Comparison of ENCODE assay signal across 7 cellular contexts in genomic region chr9:122347348-122348287, GRCh38. TPM values are rescaled to one million over a fixed set of nuclear protein-coding genes. Genes with fewer than 3 reads are reported as not detected.
A peak's percentile ranks its signal among the peaks of the same experiment; 100 is the strongest.
DNase-seq lines count a peak whose midpoint lies in the region; ATAC-seq and TF ChIP-seq lines count a peak whose summit lies in the region.

No MANE protein-coding gene starts in this region.

- H3K9ac ChIP-seq in HCT116 (ENCODE audit: low read length) (peak overlapping the region; percentile 62), SK-N-SH (no peak overlapping the region)

- no peak overlapping the region for H3K27ac Mint-ChIP-seq in nephron progenitor cell

- peak overlapping the region; percentile 44 to 70 for H3K4me3 ChIP-seq in HCT116 (replicated peaks in 1 of 2; ENCODE audit: low read depth in 1 of 2, low read length in 2 of 2)
- peak overlapping the region in 1 of 2 experiments; percentile 44; a peak in 2 of 4 replicates for H3K4me3 ChIP-seq in SK-N-SH (ENCODE audit: low read depth in 2 of 2, low read length in 1 of 2)

- CTCF ChIA-PET in HCT116 (lab: Charles Lee) (interaction anchor here (1.0 to 5.5 kb wide), 4 partner anchors 222 to 249 kb away, joined by 3 to 229 read pairs (median 15); no protein-coding TSS in a partner anchor), SK-N-SH (lab: Yijun Ruan, JAX) (interaction anchor here (0.9 to 21.3 kb wide), 5 partner anchors 17 to 801 kb away, joined by 3 to 528 read pairs (median 3); partner anchors contain the start of gene TTLL11)

- no peaks in the 10 kb centered on the region for H3K36me3 Mint-ChIP-seq in nephron progenitor cell (ENCODE audit: low read depth)

- intact Hi-C loops in HCT116 (cut with micrococcal nuclease): no loop called here

- H3K36me3 ChIP-seq in HCT116 (ENCODE audit: control insufficient read depth in 1 of 2, insufficient read depth in 2 of 2, low read length in 2 of 2) (no peaks in the 10 kb centered on the region), SK-N-SH (replicated peaks in 1 of 2; ENCODE audit: control insufficient read depth in 1 of 2, insufficient read depth in 2 of 2, low read length in 1 of 2) (no peaks in the 10 kb centered on the region)

- H3K27me3 ChIP-seq in HCT116 (ENCODE audit: insufficient read depth, low read length) (no peaks in the 10 kb centered on the region), SK-N-SH (ENCODE audit: insufficient read depth) (no peaks in the 10 kb centered on the region)

- H3K27ac ChIP-seq in HCT116 (ENCODE audit: low read depth, low read length) (no peak overlapping the region; the same call in 1 of the 2 replicates), SK-N-SH (ENCODE audit: low read depth in 2 of 2, low read length in 1 of 2) (no peak overlapping the region)

- H3K4me1 Mint-ChIP-seq in nephron progenitor cell: peaks cover 15% of the 10 kb centered on the region

- 68% methylated on average over 16 of the region's 16 CpGs for WGBS in SK-N-SH (ENCODE audit: low lambda C conversion rate)

- no peak for TF ChIP-seq EP300 in SK-N-SH (IDR thresholded peaks at IDR 0.05; ENCODE audit: borderline replicate concordance in 1 of 2, low read depth in 1 of 2, low read length in 1 of 2)

- ATAC-seq in HCT116 (peak; percentile 65), GM21529 (IDR thresholded peaks at IDR 0.05; ENCODE audit: unreplicated experiment) (no peak)

- no peak for TF ChIP-seq POLR2A in HCT116 (IDR thresholded peaks at IDR 0.05; ENCODE audit: borderline replicate concordance, extremely low read depth, insufficient read depth, insufficient read length)

- TF ChIP-seq RAD21 in HCT116 (IDR thresholded peaks at IDR 0.05; ENCODE audit: low read depth) (0 out of 2 replicates have a peak, but pooled peaks have one; percentile 4), SK-N-SH (IDR thresholded peaks at IDR 0.05; ENCODE audit: low read length) (no peak)

- no peaks in the 10 kb centered on the region for H3F3A ChIP-seq in SK-N-SH (replicated peaks; ENCODE audit: insufficient read depth)

- peaks cover 76% of the 10 kb centered on the region for H3K27me3 Mint-ChIP-seq in nephron progenitor cell (ENCODE audit: low read depth, poor library complexity)

- TF ChIP-seq CTCF in HCT116 (IDR thresholded peaks at IDR 0.05 in 2 of 3, conservative IDR thresholded peaks at IDR 0.05 in 1 of 3; ENCODE audit: borderline replicate concordance in 1 of 3, insufficient read depth in 1 of 3, low read depth in 2 of 3, low read length in 2 of 3): 0 out of 6 replicates have a peak, but pooled peaks of 2 of the 3 experiments have one; percentile 9 to 10
- TF ChIP-seq CTCF in SK-N-SH (IDR thresholded peaks at IDR 0.05): no peak
- TF ChIP-seq CTCF in nephron progenitor cell (IDR thresholded peaks at IDR 0.05): no peak

- no TSS peak for BruUV-seq in HCT116 (replicated peaks; lab: Mats Ljungman, UMichigan)

- no peaks in the 10 kb centered on the region for H3K9me3 ChIP-seq in HCT116 (ENCODE audit: control insufficient read depth in 1 of 2, insufficient read depth in 1 of 2, low read depth in 1 of 2, low read length in 2 of 2)
- no peaks in the 10 kb centered on the region for H3K9me3 ChIP-seq in SK-N-SH

- H3K9me2 ChIP-seq in HCT116 (ENCODE audit: insufficient read depth) (no peaks in the 10 kb centered on the region), SK-N-SH (no peaks in the 10 kb centered on the region)

- POLR2A ChIA-PET in HCT116 (lab: Charles Lee): no interaction called here
- POLR2A ChIA-PET in SK-N-SH (lab: Yijun Ruan, JAX): no interaction called here

- H2AFZ ChIP-seq in HCT116 (ENCODE audit: low read depth, low read length, poor library complexity, severe bottlenecking) (peak overlapping the region; percentile 96), SK-N-SH (ENCODE audit: low read depth) (peak overlapping the region; percentile 94)

- H3K4me1 ChIP-seq in HCT116 (ENCODE audit: control insufficient read depth in 1 of 2, insufficient read depth in 2 of 2, low read length in 2 of 2) (peaks cover 3 to 13% of the 10 kb centered on the region in 2 experiments; a peak in 3 of 4 replicates), SK-N-SH (ENCODE audit: control insufficient read depth in 1 of 2, insufficient read depth in 2 of 2, low read depth in 1 of 2, low read length in 1 of 2) (peaks cover 0 to 6% of the 10 kb centered on the region in 2 experiments; a peak in 1 of 4 replicates)

- H4K20me1 ChIP-seq in HCT116 (ENCODE audit: insufficient read depth) (no peaks in the 10 kb centered on the region), SK-N-SH (ENCODE audit: insufficient read depth) (no peaks in the 10 kb centered on the region)

- RAD21 ChIA-PET in HCT116 (lab: Charles Lee; ENCODE audit: low non-redundant PET in 1 of 2, low total read pairs in 2 of 2, uncharacterized antibody in 2 of 2, unreplicated experiment in 2 of 2): interaction anchor here (0.8 to 1.0 kb wide), 3 partner anchors 223 to 252 kb away, joined by 3 to 4 read pairs (median 3); no protein-coding TSS in a partner anchor

- no peak for DNase-seq in HCT116 (ENCODE audit: low read depth, low spot score)
- DNase-seq in SK-N-SH: no peak
- DNase-seq in epidermal melanocyte (ENCODE audit: insufficient read length, low spot score): peak; percentile 48
- DNase-seq in nephron progenitor cell: no peak
- DNase-seq in kidney glomerular epithelial cell (lab: John Stamatoyannopoulos, UW): no peak
- no peak for DNase-seq in CD1c-positive myeloid dendritic cell (ENCODE audit: extremely low spot score)

- peak overlapping the region; percentile 82 for H3K4me3 Mint-ChIP-seq in nephron progenitor cell

- H3K4me2 ChIP-seq in HCT116 (ENCODE audit: low read length) (peak overlapping the region; percentile 99), SK-N-SH (peak overlapping the region; percentile 30; the same call in 1 of the 2 replicates)

- H3K79me2 ChIP-seq in HCT116 (ENCODE audit: insufficient read depth, low read length): no peaks in the 10 kb centered on the region
- no peaks in the 10 kb centered on the region for H3K79me2 ChIP-seq in SK-N-SH (ENCODE audit: insufficient read depth)

- H3K9me3 Mint-ChIP-seq in nephron progenitor cell: no peaks in the 10 kb centered on the region

TF ChIP-seq in HCT116, 20 proteins besides CTCF, POLR2A, EP300 and RAD21:
- peak; percentile 34; the same call in 1 of the 2 replicates for TF ChIP-seq POLR2AphosphoS5 (IDR thresholded peaks at IDR 0.05; ENCODE audit: low read depth, low read length)
- 0 out of 2 replicates have a peak, but pooled peaks have one; percentile 6 for TF ChIP-seq ZFX (IDR thresholded peaks at IDR 0.05)
- no peak for TF ChIP-seq ELF1 (IDR thresholded peaks at IDR 0.05; ENCODE audit: borderline replicate concordance, low read depth)
- TF ChIP-seq ATF3 (IDR thresholded peaks at IDR 0.05): no peak
- no peak for TF ChIP-seq YY1 (IDR thresholded peaks at IDR 0.05; ENCODE audit: extremely low read depth, insufficient replicate concordance, low read depth, low read length)
TF ChIP-seq in HCT116: peak in this region for 2.

TF ChIP-seq in SK-N-SH, 30 proteins besides CTCF, POLR2A, EP300 and RAD21 (continues in another document):
- TF ChIP-seq, protein P1, sequence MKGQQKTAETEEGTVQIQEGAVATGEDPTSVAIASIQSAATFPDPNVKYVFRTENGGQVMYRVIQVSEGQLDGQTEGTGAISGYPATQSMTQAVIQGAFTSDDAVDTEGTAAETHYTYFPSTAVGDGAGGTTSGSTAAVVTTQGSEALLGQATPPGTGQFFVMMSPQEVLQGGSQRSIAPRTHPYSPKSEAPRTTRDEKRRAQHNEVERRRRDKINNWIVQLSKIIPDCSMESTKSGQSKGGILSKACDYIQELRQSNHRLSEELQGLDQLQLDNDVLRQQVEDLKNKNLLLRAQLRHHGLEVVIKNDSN (IDR thresholded peaks at IDR 0.05; ENCODE audit: borderline replicate concordance, low read depth): no peak
- TF ChIP-seq FOSL2 (IDR thresholded peaks at IDR 0.05; ENCODE audit: borderline replicate concordance, low read depth): no peak
- TF ChIP-seq TEAD4 (IDR thresholded peaks at IDR 0.05; ENCODE audit: borderline replicate concordance, insufficient read depth): no peak
- no peak for TF ChIP-seq TCF12 (IDR thresholded peaks at IDR 0.05)
- no peak for TF ChIP-seq TAF1 (IDR thresholded peaks at IDR 0.05; ENCODE audit: borderline replicate concordance, low read depth, low read length)
- TF ChIP-seq SIN3A (IDR thresholded peaks at IDR 0.05; ENCODE audit: borderline replicate concordance, low read depth, low read length): no peak
- TF ChIP-seq RFX5 (IDR thresholded peaks at IDR 0.05; ENCODE audit: low read length): no peak
- no peak for TF ChIP-seq JUND (IDR thresholded peaks at IDR 0.05)
- TF ChIP-seq REST (IDR thresholded peaks at IDR 0.05; ENCODE audit: low read depth, low read length): no peak
- no peak for TF ChIP-seq RCOR1 (IDR thresholded peaks at IDR 0.05; ENCODE audit: low read length)
- no peak for TF ChIP-seq CHD2 (IDR thresholded peaks at IDR 0.05; ENCODE audit: low read length, partially characterized antibody)
- no peak for TF ChIP-seq EZH2phosphoT487 (IDR thresholded peaks at IDR 0.05; ENCODE audit: borderline replicate concordance, low read depth)
- no peak for TF ChIP-seq GABPA (IDR thresholded peaks at IDR 0.05; ENCODE audit: low read depth)

RNA-seq across cellular contexts. Expression of gene PTGS1, which starts 23.2 kb away (rescaled TPM):
- total RNA-seq in HCT116 (2021; ENCODE audit: unreplicated experiment): 3.5 TPM
- 4.6 and 4.7 TPM in 2 replicates for polyA plus RNA-seq in HCT116 (2012)
- 4.0 and 5.4 TPM in 2 replicates for polyA plus RNA-seq in SK-N-SH (2012; rRNA removed)
- polyA plus RNA-seq in SK-N-SH (2012; cell fraction: cytosol; rRNA removed): 3.2 and 4.4 TPM in 2 replicates
- 4.9 and 5.0 TPM in 2 replicates for polyA plus RNA-seq in SK-N-SH (2012; cell fraction: nucleus; rRNA removed)

Comparison
In these comparisons a context has a peak if more than half of its experiments do, and no peak if none do; other contexts are left out.
1. CTCF ChIP-seq: peak in HCT116 (2 of 3); none in SK-N-SH (single experiment) and nephron progenitor cell (single experiment).
2. Of the 11 proteins assayed by ChIP-seq in both SK-N-SH and HCT116: peak only in SK-N-SH: none; only in HCT116: CTCF, POLR2AphosphoS5 and RAD21; in both: none; in neither: 8.